ENCODE assay signal across 8 cellular contexts in genomic region chr19:13117176-13117771, GRCh38. TPM values are rescaled to one million over a fixed set of nuclear protein-coding genes. Genes with fewer than 3 reads are reported as not detected.
DNase-seq lines count a peak whose midpoint lies in the region; ATAC-seq, FAIRE-seq and TF ChIP-seq lines count a peak whose summit lies in the region.

No MANE protein-coding gene starts in this region.

- H3K4me3 Mint-ChIP-seq in endothelial cell (ENCODE audit: unreplicated experiment), result peak overlapping the region; percentile 99

- no peak for DNase-seq in Peyer's patch
- DNase-seq in endothelial cell (ENCODE audit: low spot score), result no peak
- no peak for DNase-seq in neuronal stem cell (ENCODE audit: low spot score)
- no peak for DNase-seq in frontal cortex (ENCODE audit: low spot score in 2 of 2)
- DNase-seq in NCI-H2227 (lab: John Stamatoyannopoulos, UW; ENCODE audit: unreplicated experiment), result no peak

- no peak overlapping the region for H2BK15ac ChIP-seq in neuronal stem cell (ENCODE audit: low read length)

- TF ChIP-seq CTCF in Peyer's patch (IDR thresholded peaks at IDR 0.05), result no peak
- no peak for TF ChIP-seq CTCF in endothelial cell (IDR thresholded peaks at IDR 0.05; ENCODE audit: unreplicated experiment)

- H2BK12ac ChIP-seq in neuronal stem cell (ENCODE audit: low read length), result no peak overlapping the region

- peak overlapping the region; percentile 98 for H2AFZ ChIP-seq in neuronal stem cell (ENCODE audit: low read length)

- no peak overlapping the region for H2BK5ac ChIP-seq in neuronal stem cell (ENCODE audit: low read length)

- ATAC-seq in GM21619 (IDR thresholded peaks at IDR 0.05; ENCODE audit: unreplicated experiment) (peak; percentile 12), HG03108 (IDR thresholded peaks at IDR 0.05; ENCODE audit: unreplicated experiment) (no peak), GM21381 (IDR thresholded peaks at IDR 0.05; ENCODE audit: unreplicated experiment) (no peak)

- H3K27me3 Mint-ChIP-seq in endothelial cell (ENCODE audit: unreplicated experiment), result peaks cover 10% of the 10 kb centered on the region

- FAIRE-seq in frontal cortex (lab: Jason Lieb, UNC), result no peak

- H3K27ac Mint-ChIP-seq in endothelial cell (ENCODE audit: unreplicated experiment), result peak overlapping the region; percentile 92

- no peak overlapping the region for H2AK5ac ChIP-seq in neuronal stem cell (ENCODE audit: low read depth, low read length)

- H3K36me3 ChIP-seq in Peyer's patch, result peaks cover 0 to 19% (median 0%) of the 10 kb centered on the region in 3 donors
- H3K36me3 ChIP-seq in neuronal stem cell (replicated peaks in 1 of 2; ENCODE audit: control insufficient read depth in 2 of 2, insufficient read depth in 2 of 2, low read length in 2 of 2), result peaks cover 25 to 53% of the 10 kb centered on the region in 2 donors

- H3K4ac ChIP-seq in neuronal stem cell (ENCODE audit: low read length), result no peak overlapping the region

- H3K9me3 ChIP-seq in Peyer's patch, result no peaks in the 10 kb centered on the region
- no peaks in the 10 kb centered on the region for H3K9me3 ChIP-seq in neuronal stem cell (replicated peaks in 1 of 2; ENCODE audit: control insufficient read depth in 2 of 2, insufficient read depth in 1 of 2, low read depth in 1 of 2, low read length in 2 of 2)

- no peak for TF ChIP-seq POLR2A in Peyer's patch (IDR thresholded peaks at IDR 0.05)

- no peaks in the 10 kb centered on the region for H3K9me3 Mint-ChIP-seq in endothelial cell (ENCODE audit: unreplicated experiment)

- H3K27ac ChIP-seq in Peyer's patch, result peak overlapping the region; percentile 59 to 80 (median 67)
- no peak overlapping the region for H3K27ac ChIP-seq in neuronal stem cell (replicated peaks; ENCODE audit: low read length)

- no peak overlapping the region for H3K9ac ChIP-seq in neuronal stem cell (ENCODE audit: low read depth, low read length, poor library complexity)

- H3K23ac ChIP-seq in neuronal stem cell (ENCODE audit: low read depth, low read length, poor library complexity), result no peak overlapping the region

- no peak overlapping the region for H4K91ac ChIP-seq in neuronal stem cell (ENCODE audit: low read depth, low read length, poor library complexity)

- no peak overlapping the region for H4K8ac ChIP-seq in neuronal stem cell (ENCODE audit: low read depth, low read length)

- no CpG with 5 or more reads among the region's 20 CpGs for WGBS in neuronal stem cell (ENCODE audit: extremely low coverage in 2 of 2, insufficient read length in 2 of 2, insufficient replicate concordance in 1 of 2), 2 donors

- no peak overlapping the region for H3K18ac ChIP-seq in neuronal stem cell (ENCODE audit: low read length)

- no peak overlapping the region for H3K4me2 ChIP-seq in neuronal stem cell (ENCODE audit: insufficient read depth, low read length, poor library complexity, severe bottlenecking)

- H3K14ac ChIP-seq in neuronal stem cell (ENCODE audit: low read length), result no peak overlapping the region

- H3K4me1 ChIP-seq in Peyer's patch (peaks cover 0 to 35% (median 18%) of the 10 kb centered on the region in 4 donors), neuronal stem cell (ENCODE audit: control insufficient read depth in 2 of 2, insufficient read depth in 1 of 2, low read depth in 1 of 2, low read length in 2 of 2) (peaks cover 16 to 19% of the 10 kb centered on the region in 2 donors)

- peaks cover 11% of the 10 kb centered on the region for H3K36me3 Mint-ChIP-seq in endothelial cell (ENCODE audit: low read depth, unreplicated experiment)

- H3K4me3 ChIP-seq in Peyer's patch, result peak overlapping the region; percentile 67 to 93 (median 87)
- peak overlapping the region; percentile 93 to 100 for H3K4me3 ChIP-seq in neuronal stem cell (ENCODE audit: low read length in 2 of 2)

- no peak overlapping the region for H2BK120ac ChIP-seq in neuronal stem cell (ENCODE audit: low read depth, low read length)

- peaks cover 20% of the 10 kb centered on the region for H3K79me1 ChIP-seq in neuronal stem cell (ENCODE audit: low read depth, low read length)

- H3K4me1 Mint-ChIP-seq in endothelial cell (ENCODE audit: unreplicated experiment), result peaks cover 36% of the 10 kb centered on the region

- H3K27me3 ChIP-seq in Peyer's patch, result no peaks in the 10 kb centered on the region
- H3K27me3 ChIP-seq in neuronal stem cell (ENCODE audit: control insufficient read depth in 3 of 3, insufficient read depth in 3 of 3, low read depth in 1 of 3, low read length in 3 of 3), result no peaks in the 10 kb centered on the region

RNA-seq across cellular contexts. Expression of gene TRMT1, which starts 0.7 kb away (rescaled TPM):
- total RNA-seq in Peyer's patch, result 10 to 100 TPM; 27.1 to 71.8 (median 28.3) TPM
- 54.2 TPM for total RNA-seq in endothelial cell (ENCODE audit: unreplicated experiment)
- 22.9 TPM for polyA plus RNA-seq in neuronal stem cell (2013, experiment 1 of 2)
- 24.4 TPM for polyA plus RNA-seq in neuronal stem cell (2013, experiment 2 of 2)
- 17.9 TPM for total RNA-seq in frontal cortex

RNA-seq across cellular contexts. Expression of gene NACC1, which starts 0.8 kb away (rescaled TPM):
- total RNA-seq in Peyer's patch (10 to 100 TPM; 21.5 to 48.0 (median 37.1) TPM), endothelial cell (ENCODE audit: unreplicated experiment) (112 TPM), frontal cortex (16.3 TPM)
- 123 TPM for polyA plus RNA-seq in neuronal stem cell (2013, experiment 1 of 2)
- polyA plus RNA-seq in neuronal stem cell (2013, experiment 2 of 2), result 121 TPM

RNA-seq across cellular contexts. Expression of gene LYL1, which starts 14.6 kb away (rescaled TPM):
- total RNA-seq in Peyer's patch, result 10 to 100 TPM in 1 of 4 donors, 1 to 10 TPM in 3; 1.2 to 21.5 (median 4.9) TPM
- 68.6 TPM for total RNA-seq in endothelial cell (ENCODE audit: unreplicated experiment)
- polyA plus RNA-seq in neuronal stem cell (2013, experiment 1 of 2), result 1.1 TPM
- 1.1 TPM for polyA plus RNA-seq in neuronal stem cell (2013, experiment 2 of 2)
- total RNA-seq in frontal cortex, result 2.9 TPM

RNA-seq across cellular contexts. Expression of gene STX10, which starts 32.9 kb away (rescaled TPM):
- total RNA-seq in Peyer's patch (100 to 1,000 TPM in 2 of 4 donors, 10 to 100 TPM in 2; 78.1 to 199 (median 107) TPM), endothelial cell (ENCODE audit: unreplicated experiment) (31.8 TPM), frontal cortex (18.3 TPM)
- 35.3 TPM for polyA plus RNA-seq in neuronal stem cell (2013, experiment 1 of 2)
- 33.1 TPM for polyA plus RNA-seq in neuronal stem cell (2013, experiment 2 of 2)

RNA-seq across cellular contexts. Expression of gene IER2, which starts 32.9 kb away (rescaled TPM):
- 100 to 1,000 TPM in 1 of 4 donors, 10 to 100 TPM in 3; 72.2 to 229 (median 85.6) TPM for total RNA-seq in Peyer's patch
- 115 TPM for total RNA-seq in endothelial cell (ENCODE audit: unreplicated experiment)
- 64.6 TPM for polyA plus RNA-seq in neuronal stem cell (2013, experiment 1 of 2)
- 64.5 TPM for polyA plus RNA-seq in neuronal stem cell (2013, experiment 2 of 2)
- 9.0 TPM for total RNA-seq in frontal cortex
